ENCODE assay signal across 8 cellular contexts in the genomic region with DNA sequence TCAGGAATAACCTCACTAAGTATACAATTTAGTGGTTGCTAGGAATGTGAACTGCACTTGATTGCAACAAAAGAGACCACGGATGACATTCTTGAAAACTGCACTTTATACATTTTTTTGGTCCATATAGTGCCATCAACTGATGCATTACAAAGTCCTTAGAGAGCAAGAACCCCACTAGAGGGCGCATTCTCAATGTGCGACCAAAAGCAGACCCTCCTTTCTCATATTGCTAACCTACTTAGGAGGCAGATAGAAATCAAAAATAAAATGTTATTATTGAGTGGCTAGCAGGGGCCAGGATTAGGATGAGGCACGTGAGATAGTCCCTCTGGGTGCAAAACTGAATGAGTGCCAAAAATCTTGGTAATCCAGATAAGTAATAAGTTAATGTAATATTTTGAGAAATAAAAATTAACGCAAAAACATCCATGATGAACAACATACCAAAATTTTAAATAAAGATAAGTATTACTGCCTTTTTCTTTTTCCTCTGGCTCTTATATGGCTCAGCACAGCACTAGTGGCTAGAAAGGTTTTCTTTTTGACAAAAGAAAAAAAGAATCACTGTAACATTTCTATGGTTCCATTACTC.
DNase-seq lines count a peak whose midpoint lies in the region; TF ChIP-seq lines count a peak whose summit lies in the region.

No MANE protein-coding gene starts in this region.

- H3K9me3 ChIP-seq in transverse colon (no peaks in the 10 kb centered on the region), vagina (no peaks in the 10 kb centered on the region)

- no peak overlapping the region for H3K27ac ChIP-seq in VCaP
- no peak overlapping the region for H3K27ac ChIP-seq in transverse colon
- no peak overlapping the region for H3K27ac ChIP-seq in vagina

- H3K4me1 ChIP-seq in transverse colon (peaks cover 0 to 18% (median 6%) of the 10 kb centered on the region in 4 donors), vagina (no peaks in the 10 kb centered on the region)

- TF ChIP-seq POLR2A in transverse colon (IDR thresholded peaks at IDR 0.05) (no peak), vagina (IDR thresholded peaks at IDR 0.05) (no peak)

- DNase-seq in AG09309 (ENCODE audit: low read depth) (peak; percentile 28), ELR (ENCODE audit: low read depth) (peak; percentile 75), H7 (peak; percentile 48), LNCaP clone FGC (ENCODE audit: low read depth) (no peak), iPS DF 4.7 (ENCODE audit: extremely low read depth, low spot score) (peak; percentile 41), transverse colon (peak; percentile 45), vagina (ENCODE audit: extremely low spot score in 2 of 2) (no peak)

- in situ Hi-C loops in transverse colon (cut with MboI; ENCODE audit: low pct_ligation_motif_present in 1 of 4, low pct_unique_long_range_greater_than_20kb in 1 of 4, low sequenced_read_pairs in 3 of 4) = no loop called here

- H3K4me3 ChIP-seq in AG09309 (ENCODE audit: control insufficient read depth, low read depth, low read length) = no peak overlapping the region
- H3K4me3 ChIP-seq in H7 (ENCODE audit: insufficient read depth, low read depth, low read length) = no peak overlapping the region
- no peak overlapping the region for H3K4me3 ChIP-seq in LNCaP clone FGC (ENCODE audit: low read depth, low read length)
- H3K4me3 ChIP-seq in transverse colon = no peak overlapping the region
- no peak overlapping the region for H3K4me3 ChIP-seq in vagina

- H3K27me3 ChIP-seq in H7 (ENCODE audit: control insufficient read depth, insufficient read depth, low read length) (no peaks in the 10 kb centered on the region), transverse colon (no peaks in the 10 kb centered on the region), vagina (no peaks in the 10 kb centered on the region)

- intact Hi-C loops in transverse colon (cut with DNase I; ENCODE audit: low total_unique reads) = no loop called here
- intact Hi-C loops in vagina (cut with DNase I) = no loop called here

- H3K36me3 ChIP-seq in H7 (replicated peaks; ENCODE audit: control insufficient read depth, insufficient read depth, low read length) (no peaks in the 10 kb centered on the region), transverse colon (no peaks in the 10 kb centered on the region), vagina (no peaks in the 10 kb centered on the region)

- no peak for TF ChIP-seq EP300 in transverse colon (IDR thresholded peaks at IDR 0.05; ENCODE audit: low read depth)

- peak; percentile 84 for TF ChIP-seq CTCF in AG09309 (IDR thresholded peaks at IDR 0.05; ENCODE audit: control insufficient read depth, insufficient read depth, low read depth, low read length, missing control alignments)
- peak; percentile 56 for TF ChIP-seq CTCF in LNCaP clone FGC (IDR thresholded peaks at IDR 0.05; ENCODE audit: control insufficient read depth, extremely low read depth, insufficient read depth)
- TF ChIP-seq CTCF in VCaP (conservative IDR thresholded peaks at IDR 0.05) = peak; percentile 82
- TF ChIP-seq CTCF in transverse colon (IDR thresholded peaks at IDR 0.05) = peak; percentile 35 to 60 (median 41)
- TF ChIP-seq CTCF in vagina (IDR thresholded peaks at IDR 0.05) = no peak

- WGBS in transverse colon (ENCODE audit: low coverage in 1 of 2), 2 donors = 35 to 40% methylated on average over 5 of the region's 5 CpGs

Comparison
In these comparisons a context has a peak if more than half of its experiments do, and no peak if none do; other contexts are left out.
1. DNase-seq: peak in AG09309 (single experiment), ELR (single experiment), H7 (single experiment), iPS DF 4.7 (single experiment) and transverse colon (single experiment); none in LNCaP clone FGC (single experiment) and vagina (0 of 2).
2. CTCF ChIP-seq: peak in AG09309 (single experiment), LNCaP clone FGC (single experiment), VCaP (single experiment) and transverse colon (5 of 5); none in vagina (0 of 3).